ENCODE assay signal across 8 cellular contexts in genomic region chr13:40402931-40403412, GRCh38.
DNase-seq lines count a peak whose midpoint lies in the region; ATAC-seq and TF ChIP-seq lines count a peak whose summit lies in the region.

No MANE protein-coding gene starts in this region.

- DNase-seq in HCT116 (ENCODE audit: low read depth, low spot score) (no peak), astrocyte of the cerebellum (ENCODE audit: low read depth) (peak; percentile 70), kidney tubule cell (ENCODE audit: low spot score) (peak; percentile 76), smooth muscle cell (lab: John Stamatoyannopoulos, UW; ENCODE audit: unreplicated experiment) (no peak), C1 segment of cervical spinal cord (lab: John Stamatoyannopoulos, UW) (no peak), SHP77 treated with DMSO at 0.1 percent for 48 hours (lab: John Stamatoyannopoulos, UW) (no peak)
- DNase-seq in activated T-helper 2 cell treated with anti-CD3 and anti-CD28 coated beads, Interferon-gamma antibody, Interleukin-2, Interleukin-4, amounts not matched to agents 10 μg/mL and 5 μg/mL and 100 μg/mL, durations not matched to agents 14 hours and 24 hours and 36 hours (ENCODE audit: low spot score) = no peak

- H3K4me1 ChIP-seq in HCT116 (ENCODE audit: control insufficient read depth in 1 of 2, insufficient read depth in 2 of 2, low read length in 2 of 2) = peaks cover 35 to 59% of the 10 kb centered on the region in 2 experiments
- H3K4me1 ChIP-seq in smooth muscle cell (ENCODE audit: low read depth) = peaks cover 13% of the 10 kb centered on the region

- peak; percentile 24 for ATAC-seq in HCT116
- ATAC-seq in GM19395 (IDR thresholded peaks at IDR 0.05; ENCODE audit: unreplicated experiment) = no peak

- no peaks in the 10 kb centered on the region for H3K36me3 Mint-ChIP-seq in activated T-helper 2 cell treated with anti-CD3 and anti-CD28 coated beads, Interferon-gamma antibody, Interleukin-2, Interleukin-4, amounts not matched to agents 10 μg/mL and 5 μg/mL and 100 μg/mL, durations not matched to agents 14 hours and 24 hours and 36 hours (ENCODE audit: low read depth)

- TF ChIP-seq RAD21 in HCT116 (IDR thresholded peaks at IDR 0.05; ENCODE audit: low read depth) = no peak

- POLR2A ChIA-PET in HCT116 (lab: Charles Lee) = no interaction called here

- H3K27ac Mint-ChIP-seq in activated T-helper 2 cell treated with anti-CD3 and anti-CD28 coated beads, Interferon-gamma antibody, Interleukin-2, Interleukin-4, amounts not matched to agents 10 μg/mL and 5 μg/mL and 100 μg/mL, durations not matched to agents 14 hours and 24 hours and 36 hours = no peak overlapping the region

- H3K4me2 ChIP-seq in HCT116 (ENCODE audit: low read length) (peak overlapping the region; percentile 60), smooth muscle cell (peak overlapping the region; percentile 43)

- H3K9ac ChIP-seq in HCT116 (ENCODE audit: low read length) (no peak overlapping the region), smooth muscle cell (ENCODE audit: low read depth) (peak overlapping the region; percentile 8)

- peaks cover 10% of the 10 kb centered on the region for H3F3A ChIP-seq in smooth muscle cell (ENCODE audit: low read depth)

- H3K79me2 ChIP-seq in HCT116 (ENCODE audit: insufficient read depth, low read length) = no peaks in the 10 kb centered on the region
- no peaks in the 10 kb centered on the region for H3K79me2 ChIP-seq in smooth muscle cell (ENCODE audit: low read depth)

- H3K27ac ChIP-seq in HCT116 (ENCODE audit: low read depth, low read length) = peak overlapping the region; percentile 38; the same call in 1 of the 2 replicates
- H3K27ac ChIP-seq in smooth muscle cell (ENCODE audit: low read depth) = peak overlapping the region; percentile 66

- TF ChIP-seq CTCF in HCT116 (IDR thresholded peaks at IDR 0.05 in 2 of 3, conservative IDR thresholded peaks at IDR 0.05 in 1 of 3; ENCODE audit: borderline replicate concordance in 1 of 3, insufficient read depth in 1 of 3, low read depth in 2 of 3, low read length in 2 of 3) (no peak), astrocyte of the cerebellum (IDR thresholded peaks at IDR 0.05; ENCODE audit: low read depth, low read length, missing control alignments) (no peak), smooth muscle cell (IDR thresholded peaks at IDR 0.05; ENCODE audit: borderline replicate concordance, insufficient read depth, poor library complexity, severe bottlenecking) (no peak)

- H3K4me3 Mint-ChIP-seq in activated T-helper 2 cell treated with anti-CD3 and anti-CD28 coated beads, Interferon-gamma antibody, Interleukin-2, Interleukin-4, amounts not matched to agents 10 μg/mL and 5 μg/mL and 100 μg/mL, durations not matched to agents 14 hours and 24 hours and 36 hours (ENCODE audit: low read depth) = no peak overlapping the region

- H3K27me3 ChIP-seq in HCT116 (ENCODE audit: insufficient read depth, low read length) (no peaks in the 10 kb centered on the region), smooth muscle cell (ENCODE audit: low read depth) (no peaks in the 10 kb centered on the region)

- H3K36me3 ChIP-seq in HCT116 (ENCODE audit: control insufficient read depth in 1 of 2, insufficient read depth in 2 of 2, low read length in 2 of 2) (no peaks in the 10 kb centered on the region), smooth muscle cell (ENCODE audit: low read depth) (no peaks in the 10 kb centered on the region)

- H3K4me3 ChIP-seq in HCT116 (replicated peaks in 1 of 2; ENCODE audit: low read depth in 1 of 2, low read length in 2 of 2) (peak overlapping the region in 1 of 2 experiments; percentile 32; a peak in 2 of 4 replicates), astrocyte of the cerebellum (ENCODE audit: low read depth, low read length) (no peak overlapping the region), smooth muscle cell (no peak overlapping the region)

- no peak for TF ChIP-seq POLR2A in HCT116 (IDR thresholded peaks at IDR 0.05; ENCODE audit: borderline replicate concordance, extremely low read depth, insufficient read depth, insufficient read length)

- peaks cover 18% of the 10 kb centered on the region for H3K4me1 Mint-ChIP-seq in activated T-helper 2 cell treated with anti-CD3 and anti-CD28 coated beads, Interferon-gamma antibody, Interleukin-2, Interleukin-4, amounts not matched to agents 10 μg/mL and 5 μg/mL and 100 μg/mL, durations not matched to agents 14 hours and 24 hours and 36 hours (ENCODE audit: low read depth)

- in situ Hi-C loops in astrocyte of the cerebellum (cut with HindIII; ENCODE audit: low sequenced_read_pairs) = no loop called here

- intact Hi-C loops in HCT116 (cut with micrococcal nuclease) = loop anchor here (10.0 kb wide), 1 partner anchor 338 kb away; no protein-coding TSS in a partner anchor
- intact Hi-C loops in activated T-helper 2 cell treated with anti-CD3 and anti-CD28 coated beads, Interferon-gamma antibody, Interleukin-2, Interleukin-4, amounts not matched to agents 10 μg/mL and 5 μg/mL and 100 μg/mL, durations not matched to agents 14 hours and 24 hours and 36 hours (cut with micrococcal nuclease) = no loop called here

- WGBS in smooth muscle cell (ENCODE audit: low lambda C conversion rate) = 34% methylated on average over 9 of the region's 9 CpGs

- H3K9me3 ChIP-seq in HCT116 (ENCODE audit: control insufficient read depth in 1 of 2, insufficient read depth in 1 of 2, low read depth in 1 of 2, low read length in 2 of 2) (no peaks in the 10 kb centered on the region), smooth muscle cell (replicated peaks; ENCODE audit: low read depth) (no peaks in the 10 kb centered on the region)

- peak overlapping the region; percentile 41 for H2AFZ ChIP-seq in HCT116 (ENCODE audit: low read depth, low read length, poor library complexity, severe bottlenecking)
- no peak overlapping the region for H2AFZ ChIP-seq in smooth muscle cell (ENCODE audit: low read depth)

- CTCF ChIA-PET in HCT116 (lab: Charles Lee) = no interaction called here

- H3K27me3 Mint-ChIP-seq in activated T-helper 2 cell treated with anti-CD3 and anti-CD28 coated beads, Interferon-gamma antibody, Interleukin-2, Interleukin-4, amounts not matched to agents 10 μg/mL and 5 μg/mL and 100 μg/mL, durations not matched to agents 14 hours and 24 hours and 36 hours (ENCODE audit: low read depth) = no peaks in the 10 kb centered on the region

- no TSS peak for BruUV-seq in HCT116 (replicated peaks; lab: Mats Ljungman, UMichigan)

- H3K9me3 Mint-ChIP-seq in activated T-helper 2 cell treated with anti-CD3 and anti-CD28 coated beads, Interferon-gamma antibody, Interleukin-2, Interleukin-4, amounts not matched to agents 10 μg/mL and 5 μg/mL and 100 μg/mL, durations not matched to agents 14 hours and 24 hours and 36 hours = no peaks in the 10 kb centered on the region

- H4K20me1 ChIP-seq in HCT116 (ENCODE audit: insufficient read depth) (no peaks in the 10 kb centered on the region), smooth muscle cell (ENCODE audit: low read depth) (no peaks in the 10 kb centered on the region)

- RAD21 ChIA-PET in HCT116 (lab: Charles Lee; ENCODE audit: low non-redundant PET in 1 of 2, low total read pairs in 2 of 2, uncharacterized antibody in 2 of 2, unreplicated experiment in 2 of 2) = no interaction called here

- H3K9me2 ChIP-seq in HCT116 (ENCODE audit: insufficient read depth) = no peaks in the 10 kb centered on the region

TF ChIP-seq in HCT116, 20 proteins besides CTCF, POLR2A, EP300 and RAD21 (continues in another document):
- TF ChIP-seq YY1 (IDR thresholded peaks at IDR 0.05; ENCODE audit: extremely low read depth, insufficient replicate concordance, low read depth, low read length) = no peak
- no peak for TF ChIP-seq SRF (IDR thresholded peaks at IDR 0.05; ENCODE audit: low read depth)
- no peak for TF ChIP-seq CBX3 (IDR thresholded peaks at IDR 0.05; ENCODE audit: low read depth)
- no peak for TF ChIP-seq JUND (IDR thresholded peaks at IDR 0.05)
- no peak for TF ChIP-seq ATF3 (IDR thresholded peaks at IDR 0.05)
- no peak for TF ChIP-seq EGR1 (IDR thresholded peaks at IDR 0.05; ENCODE audit: low read depth)
- no peak for TF ChIP-seq ELF1 (IDR thresholded peaks at IDR 0.05; ENCODE audit: borderline replicate concordance, low read depth)
- no peak for TF ChIP-seq SIN3A (IDR thresholded peaks at IDR 0.05; ENCODE audit: low read depth)
- no peak for TF ChIP-seq ZBTB33 (IDR thresholded peaks at IDR 0.05; ENCODE audit: extremely low read depth, insufficient replicate concordance, low read length)
- TF ChIP-seq TCF7L2 (IDR thresholded peaks at IDR 0.05; ENCODE audit: borderline replicate concordance, extremely low read depth, insufficient read depth, insufficient read length) = no peak
- no peak for TF ChIP-seq EZH2 (IDR thresholded peaks at IDR 0.05)
- TF ChIP-seq EZH2phosphoT487 (IDR thresholded peaks at IDR 0.05; ENCODE audit: borderline replicate concordance) = no peak
- no peak for TF ChIP-seq ZFX (IDR thresholded peaks at IDR 0.05)
- no peak for TF ChIP-seq SP1 (IDR thresholded peaks at IDR 0.05; ENCODE audit: low read depth)
- TF ChIP-seq ZNF274 (IDR thresholded peaks at IDR 0.05; ENCODE audit: low read depth, low read length) = no peak

Comparison
In these comparisons a context has a peak if more than half of its experiments do, and no peak if none do; other contexts are left out.
1. DNase-seq: peak in astrocyte of the cerebellum (single experiment) and kidney tubule cell (single experiment); none in HCT116 (single experiment), smooth muscle cell (single experiment), C1 segment of cervical spinal cord (0 of 14), SHP77 treated with DMSO at 0.1 percent for 48 hours (single experiment) and activated T-helper 2 cell treated with anti-CD3 and anti-CD28 coated beads, Interferon-gamma antibody, Interleukin-2, Interleukin-4, amounts not matched to agents 10 μg/mL and 5 μg/mL and 100 μg/mL, durations not matched to agents 14 hours and 24 hours and 36 hours (single experiment).